ENCODE assay signal across 8 cellular contexts in the genomic region with DNA sequence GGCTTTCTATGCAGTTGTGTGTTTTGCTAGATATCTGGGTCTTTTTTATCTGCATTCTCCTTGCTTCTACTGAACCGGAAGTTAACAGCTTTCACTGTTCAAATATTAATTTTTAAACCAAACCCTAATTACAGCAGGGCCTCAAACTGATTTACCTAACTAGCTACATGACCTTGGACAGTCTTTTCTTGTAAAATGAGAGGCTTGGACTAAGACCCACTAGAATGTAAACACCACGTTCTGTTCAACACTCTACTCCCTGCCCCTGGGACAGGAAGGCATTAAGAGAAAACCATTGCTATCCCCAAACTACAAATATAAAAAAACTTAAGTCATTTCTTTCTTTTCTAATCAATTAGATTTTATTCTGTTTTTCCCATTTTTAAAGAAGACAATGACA. TPM values are rescaled to one million over a fixed set of nuclear protein-coding genes. Genes with fewer than 3 reads are reported as not detected.
DNase-seq lines count a peak whose midpoint lies in the region; TF ChIP-seq lines count a peak whose summit lies in the region.

No MANE protein-coding gene starts in this region.

- TF ChIP-seq EP300 in esophagus muscularis mucosa (IDR thresholded peaks at IDR 0.05): no peak

- no peak for TF ChIP-seq POLR2A in esophagus muscularis mucosa (IDR thresholded peaks at IDR 0.05; ENCODE audit: low read depth)
- no peak for TF ChIP-seq POLR2A in spleen (IDR thresholded peaks at IDR 0.05)

- H3K27me3 Mint-ChIP-seq in activated CD4-positive, alpha-beta T cell treated with anti-CD3 and anti-CD28 coated beads, Interleukin-2, amount 10 ng/mL, durations not matched to agents 7 days and 5 days: no peaks in the 10 kb centered on the region

- H3K36me3 ChIP-seq in esophagus muscularis mucosa (no peaks in the 10 kb centered on the region), spleen (no peaks in the 10 kb centered on the region)

- peak overlapping the region; percentile 13 for H3K4me3 Mint-ChIP-seq in activated CD4-positive, alpha-beta T cell treated with anti-CD3 and anti-CD28 coated beads, Interleukin-2, amount 10 ng/mL, durations not matched to agents 7 days and 5 days

- no peaks in the 10 kb centered on the region for H3K9me3 Mint-ChIP-seq in activated CD4-positive, alpha-beta T cell treated with anti-CD3 and anti-CD28 coated beads, Interleukin-2, amount 10 ng/mL, durations not matched to agents 7 days and 5 days

- intact Hi-C loops in esophagus muscularis mucosa (cut with DNase I) (no loop called here), spleen (cut with DNase I; ENCODE audit: low total_unique reads) (no loop called here)

- H3K27ac Mint-ChIP-seq in activated CD4-positive, alpha-beta T cell treated with anti-CD3 and anti-CD28 coated beads, Interleukin-2, amount 10 ng/mL, durations not matched to agents 7 days and 5 days: peak overlapping the region; percentile 14

- peaks cover 63% of the 10 kb centered on the region for H3K4me1 Mint-ChIP-seq in activated CD4-positive, alpha-beta T cell treated with anti-CD3 and anti-CD28 coated beads, Interleukin-2, amount 10 ng/mL, durations not matched to agents 7 days and 5 days

- POLR2A ChIA-PET in activated CD4-positive, alpha-beta T cell treated with anti-CD3 and anti-CD28 coated beads, Interleukin-2, amount 10 ng/mL, durations not matched to agents 7 days and 5 days (lab: Charles Lee): no interaction called here

- H3K36me3 Mint-ChIP-seq in activated CD4-positive, alpha-beta T cell treated with anti-CD3 and anti-CD28 coated beads, Interleukin-2, amount 10 ng/mL, durations not matched to agents 7 days and 5 days (ENCODE audit: low read depth): peaks cover 20% of the 10 kb centered on the region

- H3K4me1 ChIP-seq in esophagus muscularis mucosa: peaks cover 53 to 86% (median 82%) of the 10 kb centered on the region in 4 donors
- peaks cover 37 to 90% (median 79%) of the 10 kb centered on the region in 6 donors for H3K4me1 ChIP-seq in spleen

- 14% methylated on average over 2 of the region's 2 CpGs for WGBS in esophagus muscularis mucosa
- 6 to 26% (median 11%) methylated on average over 2 of the region's 2 CpGs for WGBS in spleen, 5 donors

- H3K27ac ChIP-seq in esophagus muscularis mucosa (replicated peaks in 1 of 4): peak overlapping the region; percentile 41 to 99 (median 98)
- H3K27ac ChIP-seq in spleen: peak overlapping the region in 7 of 8 donors; percentile 22 to 99 (median 97)

- CTCF ChIA-PET in activated CD4-positive, alpha-beta T cell treated with anti-CD3 and anti-CD28 coated beads, Interleukin-2, amount 10 ng/mL, durations not matched to agents 7 days and 5 days (lab: Charles Lee): interaction anchor here (1.2 kb wide), 1 partner anchor 11 kb away, joined by 3 read pairs; no protein-coding TSS in a partner anchor

- no peaks in the 10 kb centered on the region for H3K27me3 ChIP-seq in esophagus muscularis mucosa
- H3K27me3 ChIP-seq in spleen (replicated peaks in 1 of 7): no peaks in the 10 kb centered on the region

- H3K9me3 ChIP-seq in esophagus muscularis mucosa (no peaks in the 10 kb centered on the region), spleen (no peaks in the 10 kb centered on the region)

- TF ChIP-seq CTCF in esophagus muscularis mucosa (IDR thresholded peaks at IDR 0.05) (no peak), spleen (IDR thresholded peaks at IDR 0.05 in 8 of 11, conservative IDR thresholded peaks at IDR 0.05 in 3 of 11) (no peak)

- H3K4me3 ChIP-seq in esophagus muscularis mucosa: peak overlapping the region; percentile 25 to 94 (median 61)
- peak overlapping the region in 5 of 8 donors; percentile 73 to 93 (median 83) for H3K4me3 ChIP-seq in spleen

- no peak for DNase-seq in activated CD4-positive, alpha-beta T cell treated with anti-CD3 and anti-CD28 coated beads, Interleukin-2, amount 10 ng/mL, durations not matched to agents 7 days and 5 days
- no peak for DNase-seq in activated CD4-positive, alpha-beta T cell treated with anti-CD3 and anti-CD28 coated beads for 1 hour
- peak; percentile 77 for DNase-seq in NCI-H69 (lab: John Stamatoyannopoulos, UW)
- no peak for DNase-seq in esophagus muscularis mucosa (ENCODE audit: extremely low spot score)
- DNase-seq in spleen: no peak
- DNase-seq in DMS153 (lab: John Stamatoyannopoulos, UW): no peak
- DNase-seq in NCI-H2227 treated with DMSO at 0.1 percent for 48 hours (lab: John Stamatoyannopoulos, UW): no peak
- DNase-seq in activated CD4-positive, CD25-positive, alpha-beta regulatory T cell (lab: John Stamatoyannopoulos, UW): no peak

RNA-seq across cellular contexts. Expression of a gene that starts 3.7 kb away (rescaled TPM):
- 10 to 100 TPM; 37.5 to 39.9 TPM for total RNA-seq in activated CD4-positive, alpha-beta T cell treated with anti-CD3 and anti-CD28 coated beads, Interleukin-2, amount 10 ng/mL, durations not matched to agents 7 days and 5 days
- total RNA-seq in esophagus muscularis mucosa (10 to 100 TPM; 28.3 to 45.3 (median 37.7) TPM), spleen (10 to 100 TPM; 57.9 to 94.5 (median 74.2) TPM)
- polyA plus RNA-seq in spleen: 10 to 100 TPM; 11.6 to 17.1 (median 15.3) TPM
